Comparison of ENCODE assay signal across 12 cellular contexts in the genomic region with DNA sequence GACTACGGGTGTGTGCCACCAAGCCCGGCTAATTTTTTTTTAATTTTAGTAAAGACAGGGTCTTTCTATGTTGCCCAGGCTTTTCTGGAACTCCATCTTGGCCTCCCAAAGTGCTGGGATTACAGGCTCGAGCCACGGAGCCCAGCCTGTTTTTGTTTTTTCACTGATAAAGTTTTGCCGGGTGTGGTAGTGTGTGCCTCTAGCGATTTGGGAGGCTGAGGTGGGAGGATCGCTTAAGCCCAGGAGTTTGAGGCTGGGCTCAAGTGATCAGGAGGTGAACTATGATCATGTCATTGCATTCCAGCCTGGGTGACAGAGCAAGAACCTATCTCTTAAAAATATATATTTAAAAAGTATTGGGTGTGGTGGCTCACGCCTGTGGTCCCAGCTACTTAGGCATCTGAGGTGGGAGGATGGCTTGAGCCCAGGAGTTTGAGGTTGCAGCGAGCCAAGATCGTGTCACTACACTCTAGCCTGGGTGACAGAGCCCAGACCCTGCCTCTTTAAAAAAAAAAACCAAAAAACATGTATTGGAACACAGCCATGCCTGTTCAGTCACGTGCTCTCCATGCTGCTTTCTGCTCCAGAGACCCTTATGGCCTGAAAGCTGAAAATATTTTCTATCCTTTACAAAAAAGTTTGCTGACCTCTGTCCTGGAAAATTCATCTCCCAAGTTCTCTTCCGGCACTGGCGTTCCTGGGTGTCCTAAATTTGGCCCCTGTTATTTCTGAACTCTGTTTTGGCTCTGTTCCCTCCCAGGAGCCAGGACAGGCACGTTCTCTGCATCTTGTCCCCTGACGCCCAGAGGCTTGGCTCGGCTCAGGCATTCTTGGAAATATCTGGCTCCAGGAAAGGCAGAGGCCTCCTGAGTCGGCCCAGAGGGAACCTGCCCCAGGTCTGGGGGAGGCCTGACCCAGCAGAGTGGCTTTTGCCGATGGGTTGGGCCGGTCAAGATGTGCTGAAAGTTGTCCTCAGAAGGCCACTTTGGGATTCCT.
DNase-seq lines count a peak whose midpoint lies in the region; ATAC-seq and TF ChIP-seq lines count a peak whose summit lies in the region.
"Had no signal": no experiment of that assay in that cellular context is flagged by ENCODE, and none has a peak within 500 bp of the region (broad histone marks: within the 10 kb centered on the region; RNA-seq: fewer than 3 reads in every experiment).

No MANE protein-coding gene starts in this region.

- DNase-seq in WTC11 (ENCODE audit: low spot score) (no peak), right atrium auricular region (ENCODE audit: low spot score) (peak; percentile 80), sciatic nerve (ENCODE audit: low spot score) (no peak), 8988T (no peak), globus pallidus (ENCODE audit: low spot score) (no peak), Calu3 (no peak)
- no peak for DNase-seq in activated CD4-positive, alpha-beta memory T cell treated with anti-CD3 and anti-CD28 coated beads, Interleukin-2, amount 10 ng/mL, durations not matched to agents 7 days and 5 days
- DNase-seq: activated naive CD8-positive, alpha-beta T cell treated with anti-CD3 and anti-CD28 coated beads for 36 hours; posterior cingulate gyrus had no signal

- peaks cover 17% of the 10 kb centered on the region; the same call in 1 of the 2 replicates for H3K36me3 Mint-ChIP-seq in WTC11
- H3K36me3 Mint-ChIP-seq in activated CD4-positive, alpha-beta memory T cell treated with anti-CD3 and anti-CD28 coated beads, Interleukin-2, amount 10 ng/mL, durations not matched to agents 7 days and 5 days (ENCODE audit: low read depth) = no peaks in the 10 kb centered on the region
- H3K36me3 Mint-ChIP-seq in Calu3 (ENCODE audit: insufficient read depth, unreplicated experiment) = peaks cover 16% of the 10 kb centered on the region
- H3K36me3 Mint-ChIP-seq: activated naive CD8-positive, alpha-beta T cell treated with anti-CD3 and anti-CD28 coated beads for 36 hours had no signal

- peak overlapping the region; percentile 56 for H3K27ac ChIP-seq in BLaER1
- peak overlapping the region; percentile 78 to 86 for H3K27ac ChIP-seq in right atrium auricular region

- no peak overlapping the region for H3K4me3 ChIP-seq in BLaER1
- no peak overlapping the region for H3K4me3 ChIP-seq in right atrium auricular region
- H3K4me3 ChIP-seq: BLaER1 treated with 17β-estradiol and CSF1 and Interleukin-3, amounts not matched to agents 10 nM and 100 nM; HAP-1 had no signal

- H3K27ac Mint-ChIP-seq in WTC11 (peak overlapping the region; percentile 90), Calu3 (ENCODE audit: unreplicated experiment) (no peak overlapping the region)
- H3K27ac Mint-ChIP-seq in activated CD4-positive, alpha-beta memory T cell treated with anti-CD3 and anti-CD28 coated beads, Interleukin-2, amount 10 ng/mL, durations not matched to agents 7 days and 5 days = no peak overlapping the region
- H3K27ac Mint-ChIP-seq: activated naive CD8-positive, alpha-beta T cell treated with anti-CD3 and anti-CD28 coated beads for 36 hours had no signal

- peak overlapping the region; percentile 77 for H3K4me2 ChIP-seq in BLaER1

- H3K4me1 ChIP-seq in BLaER1 (peaks cover 49% of the 10 kb centered on the region), right atrium auricular region (peaks cover 0 to 48% of the 10 kb centered on the region in 2 donors)
- H3K4me1 ChIP-seq: HAP-1 had no signal

- H3K9ac ChIP-seq in BLaER1 = peak overlapping the region; percentile 41; the same call in 1 of the 2 replicates

- CTCF ChIA-PET in WTC11 (lab: Charles Lee) = interaction anchor here (1.1 to 1.4 kb wide), 3 partner anchors 16 to 142 kb away, joined by 3 to 5 read pairs (median 3); no protein-coding TSS in a partner anchor
- CTCF ChIA-PET in activated CD4-positive, alpha-beta memory T cell treated with anti-CD3 and anti-CD28 coated beads, Interleukin-2, amount 10 ng/mL, durations not matched to agents 7 days and 5 days (lab: Charles Lee) = no interaction called here
- CTCF ChIA-PET in Calu3 (lab: Charles Lee) = no interaction called here

- H3K9me3 Mint-ChIP-seq in WTC11 (no peaks in the 10 kb centered on the region), Calu3 (ENCODE audit: low read depth, unreplicated experiment) (no peaks in the 10 kb centered on the region)
- no peaks in the 10 kb centered on the region for H3K9me3 Mint-ChIP-seq in activated CD4-positive, alpha-beta memory T cell treated with anti-CD3 and anti-CD28 coated beads, Interleukin-2, amount 10 ng/mL, durations not matched to agents 7 days and 5 days
- H3K9me3 Mint-ChIP-seq: activated naive CD8-positive, alpha-beta T cell treated with anti-CD3 and anti-CD28 coated beads for 36 hours had no signal

- no peaks in the 10 kb centered on the region for H3K9me3 ChIP-seq in BLaER1
- no peaks in the 10 kb centered on the region for H3K9me3 ChIP-seq in right atrium auricular region
- H3K9me3 ChIP-seq: BLaER1 treated with 17β-estradiol and CSF1 and Interleukin-3, amounts not matched to agents 10 nM and 100 nM; HAP-1 had no signal

- peaks cover 99% of the 10 kb centered on the region for H4K20me1 ChIP-seq in BLaER1

- H3K27me3 Mint-ChIP-seq in WTC11 (ENCODE audit: low read depth) (no peaks in the 10 kb centered on the region), Calu3 (ENCODE audit: unreplicated experiment) (no peaks in the 10 kb centered on the region)
- H3K27me3 Mint-ChIP-seq in activated CD4-positive, alpha-beta memory T cell treated with anti-CD3 and anti-CD28 coated beads, Interleukin-2, amount 10 ng/mL, durations not matched to agents 7 days and 5 days = no peaks in the 10 kb centered on the region
- H3K27me3 Mint-ChIP-seq: activated naive CD8-positive, alpha-beta T cell treated with anti-CD3 and anti-CD28 coated beads for 36 hours had no signal

- H3K4me3 Mint-ChIP-seq in WTC11 = no peak overlapping the region
- H3K4me3 Mint-ChIP-seq in activated CD4-positive, alpha-beta memory T cell treated with anti-CD3 and anti-CD28 coated beads, Interleukin-2, amount 10 ng/mL, durations not matched to agents 7 days and 5 days = no peak overlapping the region
- no peak overlapping the region for H3K4me3 Mint-ChIP-seq in Calu3 (ENCODE audit: low read depth, unreplicated experiment)
- H3K4me3 Mint-ChIP-seq: activated naive CD8-positive, alpha-beta T cell treated with anti-CD3 and anti-CD28 coated beads for 36 hours had no signal

- H3K36me3 ChIP-seq in BLaER1 (peaks cover 98% of the 10 kb centered on the region), right atrium auricular region (peaks cover 18% of the 10 kb centered on the region)

- TF ChIP-seq CTCF in WTC11 (IDR thresholded peaks at IDR 0.05) (no peak), right atrium auricular region (IDR thresholded peaks at IDR 0.05) (no peak), Calu3 (IDR thresholded peaks at IDR 0.05; ENCODE audit: unreplicated experiment) (no peak)

- H3K27me3 ChIP-seq in BLaER1 (no peaks in the 10 kb centered on the region), right atrium auricular region (no peaks in the 10 kb centered on the region)
- H3K27me3 ChIP-seq: BLaER1 treated with 17β-estradiol and CSF1 and Interleukin-3, amounts not matched to agents 10 nM and 100 nM had no signal

- POLR2A ChIA-PET in WTC11 (lab: Charles Lee) = no interaction called here
- POLR2A ChIA-PET in activated CD4-positive, alpha-beta memory T cell treated with anti-CD3 and anti-CD28 coated beads, Interleukin-2, amount 10 ng/mL, durations not matched to agents 7 days and 5 days (lab: Charles Lee) = no interaction called here

- no TSS peak for BruUV-seq in Calu3 (replicated peaks; lab: Mats Ljungman, UMichigan)

- H3K4me1 Mint-ChIP-seq in WTC11 (no peaks in the 10 kb centered on the region), Calu3 (ENCODE audit: low read depth, unreplicated experiment) (no peaks in the 10 kb centered on the region)
- H3K4me1 Mint-ChIP-seq in activated CD4-positive, alpha-beta memory T cell treated with anti-CD3 and anti-CD28 coated beads, Interleukin-2, amount 10 ng/mL, durations not matched to agents 7 days and 5 days = no peaks in the 10 kb centered on the region
- H3K4me1 Mint-ChIP-seq: activated naive CD8-positive, alpha-beta T cell treated with anti-CD3 and anti-CD28 coated beads for 36 hours had no signal

- intact Hi-C loops in sciatic nerve (cut with DNase I) (no loop called here), Calu3 (cut with micrococcal nuclease; ENCODE audit: unreplicated experiment) (no loop called here)

- no peak for ATAC-seq in WTC11
- peak; percentile 78 for ATAC-seq in sciatic nerve

TF ChIP-seq in WTC11, 78 proteins besides CTCF, POLR2A, EP300 and RAD21 (continues in another document):
- TF ChIP-seq NFYB (CRISPR knock-in tag; conservative IDR thresholded peaks at IDR 0.05; ENCODE audit: low read depth) (no peak), NFATC4 (CRISPR knock-in tag; IDR thresholded peaks at IDR 0.05) (no peak), ZNF219 (CRISPR knock-in tag; IDR thresholded peaks at IDR 0.05; ENCODE audit: borderline replicate concordance) (no peak), JUN (CRISPR knock-in tag; IDR thresholded peaks at IDR 0.05) (no peak)
- TF ChIP-seq, protein P1, sequence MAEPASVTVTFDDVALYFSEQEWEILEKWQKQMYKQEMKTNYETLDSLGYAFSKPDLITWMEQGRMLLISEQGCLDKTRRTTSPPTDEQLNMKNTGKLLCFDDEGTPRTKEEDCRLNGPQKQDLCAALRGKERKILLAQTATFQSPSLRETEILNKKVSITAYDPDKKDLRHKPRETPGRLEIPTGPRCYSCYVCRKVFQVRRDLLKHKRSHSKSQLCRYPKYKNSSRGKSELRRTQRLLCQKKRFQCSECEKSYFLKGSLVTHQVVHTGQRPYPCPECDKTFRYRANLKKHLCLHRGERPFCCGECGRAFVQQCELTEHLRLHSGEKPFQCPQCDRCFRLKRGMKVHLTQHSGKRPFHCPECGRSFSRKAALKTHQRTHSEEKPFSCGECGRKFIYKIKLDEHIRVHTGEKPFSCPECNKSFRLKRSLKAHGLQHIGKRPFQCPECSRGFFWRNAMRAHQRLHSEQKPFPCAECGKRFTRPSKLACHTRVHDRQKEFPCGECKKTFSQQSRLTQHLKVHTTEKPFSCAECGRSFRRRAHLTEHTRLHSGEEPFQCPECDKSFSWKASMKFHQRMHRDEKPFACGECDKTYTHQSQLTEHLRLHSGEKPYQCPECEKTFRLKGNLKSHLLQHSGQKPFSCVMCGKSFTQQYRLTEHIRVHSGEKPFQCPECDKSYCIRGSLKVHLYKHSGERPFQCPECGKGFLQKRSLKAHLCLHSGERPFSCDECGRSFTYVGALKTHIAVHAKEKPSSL (CRISPR knock-in tag; conservative IDR thresholded peaks at IDR 0.05) = no peak
